19 cellular contexts compared by ENCODE assay signal in the genomic region with DNA sequence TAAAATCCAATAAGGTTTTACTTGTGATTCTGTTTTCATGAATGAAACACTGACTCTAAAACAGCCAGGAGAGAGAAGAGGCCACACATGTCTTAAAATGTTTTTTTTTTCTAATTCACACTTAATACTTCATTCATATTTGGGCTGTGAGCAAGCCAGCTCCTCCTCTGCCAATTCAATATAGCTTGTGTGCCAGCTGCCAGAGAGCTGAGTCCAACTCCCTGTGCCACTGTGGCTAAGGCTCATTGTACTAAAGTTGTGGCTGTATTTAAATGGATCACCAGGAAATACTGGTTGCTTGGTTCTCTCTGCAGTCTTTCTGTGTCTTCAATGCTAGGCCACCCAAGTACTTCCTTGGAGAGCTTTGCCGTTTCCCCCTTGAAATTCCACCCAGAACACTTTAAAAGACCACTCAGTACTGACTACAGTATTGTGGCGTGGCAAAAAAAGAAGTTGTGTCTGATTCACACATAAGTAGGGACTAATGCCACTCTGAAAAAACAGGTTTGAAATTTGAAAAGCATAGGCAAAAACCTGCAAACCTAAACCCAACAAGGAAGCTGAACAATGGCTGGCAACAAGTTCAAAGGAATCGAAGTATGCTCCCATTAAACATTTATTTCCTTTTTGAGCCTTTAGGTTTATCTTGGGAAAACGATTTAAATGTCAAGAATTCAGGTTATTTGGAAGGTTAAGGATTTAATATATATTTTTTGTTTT.
"Had no signal": no experiment of that assay in that cellular context is flagged by ENCODE, and none has a peak within 500 bp of the region (broad histone marks: within the 10 kb centered on the region; RNA-seq: fewer than 3 reads in every experiment).

No MANE protein-coding gene starts in this region.

- H3K4me1 ChIP-seq: breast epithelium, heart right ventricle, lower lobe of right lung had no signal

- H3K27ac ChIP-seq: heart right ventricle, lower lobe of right lung, neural progenitor cell, ovary had no signal

- H3K9ac ChIP-seq: neural progenitor cell had no signal

- H3K4me3 ChIP-seq: breast epithelium, dorsolateral prefrontal cortex, heart right ventricle, lower lobe of right lung, neural progenitor cell, ovary had no signal

- H2AFZ ChIP-seq: neural progenitor cell had no signal

- FAIRE-seq: islet of Langerhans had no signal

- H3K9me3 ChIP-seq: breast epithelium, heart right ventricle, lower lobe of right lung, ovary had no signal

- H3K36me3 ChIP-seq: breast epithelium, heart right ventricle, lower lobe of right lung, neural progenitor cell, ovary had no signal

- DNase-seq: activated naive CD4-positive, alpha-beta T cell treated with anti-CD3 and anti-CD28 coated beads for 36 hours; activated naive CD8-positive, alpha-beta T cell treated with anti-CD3 and anti-CD28 coated beads, Interleukin-2, amount 50 U/mL, for 24 hours; aorta; endodermal cell; erythroblast; foreskin melanocyte; heart right ventricle; left colon; lower lobe of right lung; naive B cell; ovary; stimulated activated CD4-positive, alpha-beta T cell treated with anti-CD3 and anti-CD28 coated beads, Interleukin-12 subunit alpha, Interleukin-12 subunit beta, amount 100 ng/mL, for 4 hours; stimulated activated CD4-positive, alpha-beta T cell treated with anti-CD3 and anti-CD28 coated beads, Interleukin-2, amount 100 ng/mL, for 24 hours had no signal

- H3K27me3 ChIP-seq: breast epithelium, dorsolateral prefrontal cortex, heart right ventricle, neural progenitor cell, ovary had no signal

- H3K4me2 ChIP-seq: neural progenitor cell had no signal

- ATAC-seq: activated CD4-positive, CD25-positive, alpha-beta regulatory T cell treated with anti-CD3 and anti-CD28 coated beads, Interleukin-2, amount 50 U/mL, for 24 hours; activated naive CD8-positive, alpha-beta T cell treated with anti-CD3 and anti-CD28 coated beads, Interleukin-2, amount 50 U/mL, for 24 hours; heart right ventricle; left colon; lower lobe of right lung; stimulated activated effector memory CD8-positive, alpha-beta T cell treated with anti-CD3 and anti-CD28 coated beads, Interleukin-12 subunit alpha, Interleukin-12 subunit beta, amount 100 ng/mL, for 72 hours had no signal
